In the genomic region with DNA sequence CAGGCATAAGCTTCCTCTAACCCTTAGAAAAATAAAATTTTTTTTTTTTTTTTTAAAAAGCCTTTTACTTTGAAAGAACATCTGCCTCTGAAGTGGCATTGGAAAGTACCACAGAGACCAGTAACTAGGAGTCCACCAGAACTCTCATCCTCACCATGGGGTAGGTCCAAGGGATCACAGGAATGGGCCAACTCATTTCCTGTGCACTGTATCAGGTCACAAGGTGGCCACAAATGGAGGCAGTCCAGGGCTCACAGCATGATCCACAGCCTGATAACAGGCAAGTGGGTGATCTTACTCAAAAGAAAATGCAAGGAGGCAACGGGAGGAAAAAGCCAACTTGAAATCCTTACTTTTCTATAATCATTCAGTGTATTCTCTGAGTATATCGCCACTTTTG, we compare ENCODE assay signal across 5 cellular contexts. TPM values are rescaled to one million over a fixed set of nuclear protein-coding genes. Genes with fewer than 3 reads are reported as not detected.
"Had no signal": no experiment of that assay in that cellular context is flagged by ENCODE, and none has a peak within 500 bp of the region (broad histone marks: within the 10 kb centered on the region; RNA-seq: fewer than 3 reads in every experiment).

No MANE protein-coding gene starts in this region.

RNA-seq across cellular contexts. Expression of gene CARD16, which starts 24.6 kb away (rescaled TPM):
- total RNA-seq: chondrocyte had no signal

RNA-seq across cellular contexts. Expression of gene CASP1, which starts 34.8 kb away (rescaled TPM):
- total RNA-seq: chondrocyte had no signal

RNA-seq across cellular contexts. Expression of gene CASP5, which starts 46.8 kb away (rescaled TPM):
- total RNA-seq: activated naive CD8-positive, alpha-beta T cell treated with anti-CD3 and anti-CD28 coated beads for 36 hours; chondrocyte; OCI-LY7; RPMI7951; T-helper 2 cell treated with Interferon-gamma antibody and Interleukin-4, amounts not matched to agents 100 ng/mL and 5 ng/mL, for 36 hours had no signal
